ENCODE assay signal across 8 cellular contexts in the genomic region with DNA sequence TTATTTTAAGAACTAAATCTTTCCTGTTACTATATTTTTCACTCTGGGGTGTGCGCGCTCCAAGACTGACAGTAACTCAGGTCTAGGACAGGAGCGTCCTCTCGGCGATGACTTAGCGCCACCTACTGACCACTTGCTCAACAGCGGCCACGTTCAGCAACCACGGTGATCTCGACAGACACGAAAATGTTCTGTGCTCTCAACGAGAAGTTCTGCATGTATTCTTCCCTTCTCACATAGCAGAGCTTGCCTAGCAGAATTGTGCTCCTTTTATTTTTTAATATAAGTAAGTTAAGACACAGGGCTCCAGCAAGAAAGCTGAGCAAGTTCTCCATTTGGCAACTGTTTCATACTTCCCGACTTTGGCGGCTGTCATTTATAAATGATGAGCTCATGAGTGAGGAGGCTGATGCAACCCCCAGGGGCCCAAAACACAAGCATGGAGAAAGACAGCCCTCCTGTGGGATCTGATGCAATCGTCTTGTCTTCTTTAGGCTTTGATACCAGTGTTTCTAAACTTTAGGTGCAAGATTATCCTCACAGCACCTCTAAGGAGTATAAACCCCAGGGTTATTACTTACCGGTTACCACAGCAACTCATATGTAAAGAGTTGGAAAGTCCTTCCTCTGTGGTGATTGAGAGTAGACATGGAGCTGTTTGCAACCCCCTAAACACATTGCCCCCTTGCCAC.
DNase-seq lines count a peak whose midpoint lies in the region; ATAC-seq and TF ChIP-seq lines count a peak whose summit lies in the region.

No MANE protein-coding gene starts in this region.

- H3K4me1 ChIP-seq in Panc1 (ENCODE audit: control insufficient read depth, insufficient read depth, low read length): no peaks in the 10 kb centered on the region
- no peaks in the 10 kb centered on the region for H3K4me1 ChIP-seq in neural progenitor cell

- POLR2A ChIA-PET in Panc1 (lab: Charles Lee): no interaction called here

- H3K36me3 ChIP-seq in Panc1 (ENCODE audit: control insufficient read depth, insufficient read depth, low read length): no peaks in the 10 kb centered on the region
- no peaks in the 10 kb centered on the region for H3K36me3 ChIP-seq in neural progenitor cell

- no peak overlapping the region for H3K9ac ChIP-seq in neural progenitor cell

- H2AFZ ChIP-seq in neural progenitor cell (replicated peaks): no peak overlapping the region

- H3K27me3 ChIP-seq in Panc1 (ENCODE audit: control insufficient read depth, insufficient read depth, low read length) (0 out of 2 replicates have a peak, but pooled peaks cover 2% of the 10 kb centered on the region), neural progenitor cell (no peaks in the 10 kb centered on the region)

- TF ChIP-seq CTCF in Panc1 (IDR thresholded peaks at IDR 0.05) (peak; percentile 98), fibroblast of mammary gland (conservative IDR thresholded peaks at IDR 0.05; ENCODE audit: control insufficient read depth, insufficient read depth, low read depth, low read length) (peak; percentile 95), neural progenitor cell (IDR thresholded peaks at IDR 0.05) (peak; percentile 97)

- intact Hi-C loops in Panc1 (cut with micrococcal nuclease; ENCODE audit: unreplicated experiment): loop anchor here (10.0 kb wide), 3 partner anchors 361 to 1641 kb away; a partner anchor contains a TSS

- H3K4me1 Mint-ChIP-seq in activated T-cell treated with anti-CD3 and anti-CD28 coated beads, Interleukin-2, amount 50 U/mL, for 4 hours (ENCODE audit: low read depth): peaks cover 16% of the 10 kb centered on the region
- peaks cover 15% of the 10 kb centered on the region for H3K4me1 Mint-ChIP-seq in neural progenitor cell
- peaks cover 16% of the 10 kb centered on the region for H3K4me1 Mint-ChIP-seq in stimulated activated naive CD8-positive, alpha-beta T cell treated with anti-CD3 and anti-CD28 coated beads, Interleukin-15, amount 100 ng/mL, for 72 hours

- no peak overlapping the region for H3K4me2 ChIP-seq in neural progenitor cell

- in situ Hi-C loops in KBM-7 (cut with MboI; ENCODE audit: low pct_unique_long_range_greater_than_20kb, low sequenced_read_pairs): loop anchor here (25.0 kb wide), 1 partner anchor 182 kb away; no protein-coding TSS in a partner anchor
- in situ Hi-C loops in Panc1 (cut with HindIII; ENCODE audit: low pct_unique_long_range_greater_than_20kb, low sequenced_read_pairs): no loop called here

- no peaks in the 10 kb centered on the region for H3K79me2 ChIP-seq in neural progenitor cell (ENCODE audit: low read depth)

- H3K27ac Mint-ChIP-seq in neural progenitor cell: no peak overlapping the region
- peak overlapping the region; percentile 84 to 86 for H3K27ac Mint-ChIP-seq in stimulated activated naive CD8-positive, alpha-beta T cell treated with anti-CD3 and anti-CD28 coated beads, Interleukin-15, amount 100 ng/mL, for 72 hours

- CTCF ChIA-PET in Panc1 (lab: Charles Lee): interaction anchor here (0.6 to 1.2 kb wide), 5 partner anchors 10 to 978 kb away, joined by 3 read pairs; no protein-coding TSS in a partner anchor

- no peaks in the 10 kb centered on the region for H3K36me3 Mint-ChIP-seq in activated T-cell treated with anti-CD3 and anti-CD28 coated beads, Interleukin-2, amount 50 U/mL, for 4 hours (ENCODE audit: insufficient read depth)
- H3K36me3 Mint-ChIP-seq in neural progenitor cell: no peaks in the 10 kb centered on the region

- H3K27ac ChIP-seq in Panc1 (ENCODE audit: low read length): no peak overlapping the region
- H3K27ac ChIP-seq in neural progenitor cell: no peak overlapping the region

- DNase-seq in EH (ENCODE audit: low read depth): peak; percentile 92
- peak; percentile 88 for DNase-seq in KBM-7
- DNase-seq in Panc1 (ENCODE audit: low read depth, low spot score): peak; percentile 70
- DNase-seq in activated T-cell treated with anti-CD3 and anti-CD28 coated beads, Interleukin-2, amount 50 U/mL, for 4 hours: peak; percentile 82
- peak; percentile 89 for DNase-seq in fibroblast of mammary gland (ENCODE audit: low read depth)
- peak; percentile 82 for DNase-seq in neural progenitor cell (ENCODE audit: low spot score)
- DNase-seq in stimulated activated naive CD8-positive, alpha-beta T cell treated with anti-CD3 and anti-CD28 coated beads, Interleukin-15, amount 100 ng/mL, for 72 hours: peak; percentile 81 to 82

- H3K9me3 Mint-ChIP-seq in activated T-cell treated with anti-CD3 and anti-CD28 coated beads, Interleukin-2, amount 50 U/mL, for 4 hours: peaks cover 11% of the 10 kb centered on the region
- H3K9me3 Mint-ChIP-seq in neural progenitor cell: peaks cover 9% of the 10 kb centered on the region
- peaks cover 13 to 23% of the 10 kb centered on the region in 2 donors for H3K9me3 Mint-ChIP-seq in stimulated activated naive CD8-positive, alpha-beta T cell treated with anti-CD3 and anti-CD28 coated beads, Interleukin-15, amount 100 ng/mL, for 72 hours

- H3K4me3 ChIP-seq in Panc1 (ENCODE audit: low read depth in 2 of 2, low read length in 2 of 2) (peak overlapping the region in 1 of 2 experiments; percentile 35; a peak in 2 of 4 replicates), fibroblast of mammary gland (ENCODE audit: control insufficient read depth, low read depth, low read length) (peak overlapping the region; percentile 42), neural progenitor cell (no peak overlapping the region)

- no peaks in the 10 kb centered on the region for H3F3A ChIP-seq in neural progenitor cell (ENCODE audit: low read depth)

- H3K9me3 ChIP-seq in Panc1 (ENCODE audit: control insufficient read depth, insufficient read depth, low read depth, low read length) (no peaks in the 10 kb centered on the region), neural progenitor cell (ENCODE audit: low read depth) (no peaks in the 10 kb centered on the region)

- ATAC-seq in GM21786 (IDR thresholded peaks at IDR 0.05; ENCODE audit: unreplicated experiment) (peak; percentile 96), Panc1 (peak; percentile 98)
- ATAC-seq in activated T-cell treated with anti-CD3 and anti-CD28 coated beads, Interleukin-2, amount 50 U/mL, for 4 hours: peak; percentile 98
- ATAC-seq in stimulated activated naive CD8-positive, alpha-beta T cell treated with anti-CD3 and anti-CD28 coated beads, Interleukin-15, amount 100 ng/mL, for 72 hours: peak; percentile 94

- no peak overlapping the region for H3K4me3 Mint-ChIP-seq in activated T-cell treated with anti-CD3 and anti-CD28 coated beads, Interleukin-2, amount 50 U/mL, for 4 hours
- H3K4me3 Mint-ChIP-seq in neural progenitor cell: no peak overlapping the region
- peak overlapping the region; percentile 17 to 27 for H3K4me3 Mint-ChIP-seq in stimulated activated naive CD8-positive, alpha-beta T cell treated with anti-CD3 and anti-CD28 coated beads, Interleukin-15, amount 100 ng/mL, for 72 hours

- no TSS peak for BruUV-seq in Panc1 (replicated peaks; lab: Mats Ljungman, UMichigan)

- H4K20me1 ChIP-seq in neural progenitor cell (ENCODE audit: low read depth): no peaks in the 10 kb centered on the region

- no peaks in the 10 kb centered on the region for H3K27me3 Mint-ChIP-seq in activated T-cell treated with anti-CD3 and anti-CD28 coated beads, Interleukin-2, amount 50 U/mL, for 4 hours (ENCODE audit: low read depth)
- H3K27me3 Mint-ChIP-seq in neural progenitor cell (ENCODE audit: insufficient read depth, low read depth): peaks cover 5% of the 10 kb centered on the region
- H3K27me3 Mint-ChIP-seq in stimulated activated naive CD8-positive, alpha-beta T cell treated with anti-CD3 and anti-CD28 coated beads, Interleukin-15, amount 100 ng/mL, for 72 hours: no peaks in the 10 kb centered on the region

Comparison
In these comparisons a context has a peak if more than half of its experiments do, and no peak if none do; other contexts are left out.
1. H3K4me3 Mint-ChIP-seq: peak in stimulated activated naive CD8-positive, alpha-beta T cell treated with anti-CD3 and anti-CD28 coated beads, Interleukin-15, amount 100 ng/mL, for 72 hours (2 of 2); none in activated T-cell treated with anti-CD3 and anti-CD28 coated beads, Interleukin-2, amount 50 U/mL, for 4 hours (single experiment) and neural progenitor cell (single experiment).
2. Peak in every context shown above with its lines, with median percentiles within 50 percentile points of each other: DNase-seq, ATAC-seq and CTCF ChIP-seq.